ENCODE assay signal across 13 cellular contexts in genomic region chr17:20234266-20234665, GRCh38.
DNase-seq lines count a peak whose midpoint lies in the region; ATAC-seq and TF ChIP-seq lines count a peak whose summit lies in the region.
"Had no signal": no experiment of that assay in that cellular context is flagged by ENCODE, and none has a peak within 500 bp of the region (broad histone marks: within the 10 kb centered on the region; RNA-seq: fewer than 3 reads in every experiment).

No MANE protein-coding gene starts in this region.

- TF ChIP-seq CTCF in GM06990 (IDR thresholded peaks at IDR 0.05; ENCODE audit: insufficient read depth, low read length, poor library complexity, severe bottlenecking) (peak; percentile 21), endothelial cell (IDR thresholded peaks at IDR 0.05; ENCODE audit: unreplicated experiment) (no peak)

- no peak overlapping the region for H3K27ac Mint-ChIP-seq in endothelial cell (ENCODE audit: unreplicated experiment)

- peaks cover 4% of the 10 kb centered on the region for H3K36me3 ChIP-seq in GM06990 (ENCODE audit: control insufficient read depth, insufficient read depth, low read length)

- peak; percentile 95 for ATAC-seq in activated CD4-positive, CD25-positive, alpha-beta regulatory T cell treated with anti-CD3 and anti-CD28 coated beads, Interleukin-2, amount 50 U/mL, for 24 hours
- no peak for ATAC-seq in HG03442 (IDR thresholded peaks at IDR 0.05; ENCODE audit: unreplicated experiment)
- ATAC-seq in GM18517 (IDR thresholded peaks at IDR 0.05; ENCODE audit: unreplicated experiment) = no peak
- ATAC-seq: HCT116 had no signal

- H3K4me1 Mint-ChIP-seq in endothelial cell (ENCODE audit: unreplicated experiment) = no peaks in the 10 kb centered on the region

- H3K9me3 Mint-ChIP-seq in endothelial cell (ENCODE audit: unreplicated experiment) = no peaks in the 10 kb centered on the region

- no peak for DNase-seq in GM06990 (ENCODE audit: extremely low read depth, insufficient read length)
- peak; percentile 76 for DNase-seq in activated effector memory CD4-positive, alpha-beta T cell treated with anti-CD3 and anti-CD28 coated beads, Interleukin-2, amount 50 U/mL, for 16 hours
- peak; percentile 49 for DNase-seq in stimulated activated CD4-positive, alpha-beta T cell treated with anti-CD3 and anti-CD28 coated beads, Interleukin-2, amount 100 ng/mL, for 48 hours
- no peak for DNase-seq in endothelial cell (ENCODE audit: low spot score)
- no peak for DNase-seq in HK-2 (ENCODE audit: unreplicated experiment)
- DNase-seq: effector CD8-positive, alpha-beta T cell; mesendoderm; NCI-H526 had no signal

- no peak overlapping the region for H3K4me3 ChIP-seq in GM06990 (replicated peaks; ENCODE audit: low read depth, low read length)
- H3K4me3 ChIP-seq: suprapubic skin had no signal

- H3K27me3 ChIP-seq in GM06990 (replicated peaks; ENCODE audit: control insufficient read depth, insufficient read depth, low read length) = no peaks in the 10 kb centered on the region
- H3K27me3 ChIP-seq: suprapubic skin had no signal

- H3K27me3 Mint-ChIP-seq in endothelial cell (ENCODE audit: unreplicated experiment) = peaks cover 1% of the 10 kb centered on the region

- peaks cover 9% of the 10 kb centered on the region for H3K36me3 Mint-ChIP-seq in endothelial cell (ENCODE audit: low read depth, unreplicated experiment)

- no peak overlapping the region for H3K4me3 Mint-ChIP-seq in endothelial cell (ENCODE audit: unreplicated experiment)

Comparison
In these comparisons a context has a peak if more than half of its experiments do, and no peak if none do; other contexts are left out.
1. DNase-seq: peak in activated effector memory CD4-positive, alpha-beta T cell treated with anti-CD3 and anti-CD28 coated beads, Interleukin-2, amount 50 U/mL, for 16 hours (single experiment) and stimulated activated CD4-positive, alpha-beta T cell treated with anti-CD3 and anti-CD28 coated beads, Interleukin-2, amount 100 ng/mL, for 48 hours (2 of 2); none in GM06990 (single experiment), endothelial cell (single experiment) and HK-2 (single experiment).
2. ATAC-seq: peak in activated CD4-positive, CD25-positive, alpha-beta regulatory T cell treated with anti-CD3 and anti-CD28 coated beads, Interleukin-2, amount 50 U/mL, for 24 hours (2 of 2); none in HG03442 (single experiment) and GM18517 (single experiment).